Comparison of ENCODE assay signal across 12 cellular contexts in genomic region chr2:47078541-47079482, GRCh38.
DNase-seq lines count a peak whose midpoint lies in the region; ATAC-seq and TF ChIP-seq lines count a peak whose summit lies in the region.
"Had no signal": no experiment of that assay in that cellular context is flagged by ENCODE, and none has a peak within 500 bp of the region (broad histone marks: within the 10 kb centered on the region; RNA-seq: fewer than 3 reads in every experiment).

No MANE protein-coding gene starts in this region.

- no peaks in the 10 kb centered on the region for H3K4me1 Mint-ChIP-seq in activated naive CD4-positive, alpha-beta T cell treated with anti-CD3 and anti-CD28 coated beads for 36 hours (ENCODE audit: low read depth)
- H3K4me1 Mint-ChIP-seq in activated naive CD4-positive, alpha-beta T cell treated with anti-CD3 and anti-CD28 coated beads, Interleukin-2, amount 10 ng/mL, durations not matched to agents 7 days and 5 days, result no peaks in the 10 kb centered on the region
- peaks cover 35% of the 10 kb centered on the region for H3K4me1 Mint-ChIP-seq in WTC11

- no peak for DNase-seq in activated naive CD4-positive, alpha-beta T cell treated with anti-CD3 and anti-CD28 coated beads for 36 hours
- DNase-seq in activated naive CD4-positive, alpha-beta T cell treated with anti-CD3 and anti-CD28 coated beads, Interleukin-2, amount 10 ng/mL, durations not matched to agents 7 days and 5 days, result no peak
- DNase-seq in WTC11 (ENCODE audit: low spot score) (no peak), lower lobe of right lung (no peak), upper lobe of right lung (peak; percentile 63), globus pallidus (ENCODE audit: low spot score) (no peak), ACHN (no peak), NCI-H1048 (lab: John Stamatoyannopoulos, UW) (no peak)
- DNase-seq: GDM1, kidney glomerular epithelial cell, MG63, NCI-H748 treated with DMSO at 0.1 percent for 48 hours had no signal

- CTCF ChIA-PET in activated naive CD4-positive, alpha-beta T cell treated with anti-CD3 and anti-CD28 coated beads for 36 hours (lab: Charles Lee), result no interaction called here
- CTCF ChIA-PET in activated naive CD4-positive, alpha-beta T cell treated with anti-CD3 and anti-CD28 coated beads, Interleukin-2, amount 10 ng/mL, durations not matched to agents 7 days and 5 days (lab: Charles Lee), result interaction anchor here (1.9 kb wide), 1 partner anchor 244 kb away, joined by 6 read pairs; no protein-coding TSS in a partner anchor
- CTCF ChIA-PET in WTC11 (lab: Charles Lee), result interaction anchor here (0.9 to 1.9 kb wide), 6 partner anchors 9 to 235 kb away, joined by 3 to 15 read pairs (median 3); no protein-coding TSS in a partner anchor

- POLR2A ChIA-PET in WTC11 (lab: Charles Lee), result no interaction called here

- H3K4me3 ChIP-seq in lower lobe of right lung, result no peak overlapping the region
- H3K4me3 ChIP-seq in upper lobe of right lung, result no peak overlapping the region
- H3K4me3 ChIP-seq: MG63 had no signal

- H3K27ac ChIP-seq in lower lobe of right lung (peak overlapping the region; percentile 79), upper lobe of right lung (peak overlapping the region; percentile 66)

- ATAC-seq in WTC11 (peak; percentile 11; the same call in 1 of the 2 replicates), lower lobe of right lung (peak; percentile 52 to 57), upper lobe of right lung (peak; percentile 56)

- H3K27me3 ChIP-seq in lower lobe of right lung (ENCODE audit: low read depth) (no peaks in the 10 kb centered on the region), upper lobe of right lung (no peaks in the 10 kb centered on the region)
- H3K27me3 ChIP-seq: MG63 had no signal

- no peaks in the 10 kb centered on the region for H3K27me3 Mint-ChIP-seq in activated naive CD4-positive, alpha-beta T cell treated with anti-CD3 and anti-CD28 coated beads for 36 hours (ENCODE audit: low read depth)
- H3K27me3 Mint-ChIP-seq in activated naive CD4-positive, alpha-beta T cell treated with anti-CD3 and anti-CD28 coated beads, Interleukin-2, amount 10 ng/mL, durations not matched to agents 7 days and 5 days, result peaks cover 23% of the 10 kb centered on the region
- no peaks in the 10 kb centered on the region; the same call in 1 of the 2 replicates for H3K27me3 Mint-ChIP-seq in WTC11 (ENCODE audit: low read depth)

- in situ Hi-C loops in ACHN (cut with HindIII; ENCODE audit: low pct_ligation_motif_present, low pct_unique_long_range_greater_than_20kb, low sequenced_read_pairs), result no loop called here

- no peaks in the 10 kb centered on the region for H3K9me3 Mint-ChIP-seq in activated naive CD4-positive, alpha-beta T cell treated with anti-CD3 and anti-CD28 coated beads for 36 hours
- no peaks in the 10 kb centered on the region for H3K9me3 Mint-ChIP-seq in activated naive CD4-positive, alpha-beta T cell treated with anti-CD3 and anti-CD28 coated beads, Interleukin-2, amount 10 ng/mL, durations not matched to agents 7 days and 5 days
- no peaks in the 10 kb centered on the region for H3K9me3 Mint-ChIP-seq in WTC11

- no peak overlapping the region for H3K4me3 Mint-ChIP-seq in activated naive CD4-positive, alpha-beta T cell treated with anti-CD3 and anti-CD28 coated beads for 36 hours
- H3K4me3 Mint-ChIP-seq in activated naive CD4-positive, alpha-beta T cell treated with anti-CD3 and anti-CD28 coated beads, Interleukin-2, amount 10 ng/mL, durations not matched to agents 7 days and 5 days, result no peak overlapping the region
- H3K4me3 Mint-ChIP-seq in WTC11, result no peak overlapping the region

- no peaks in the 10 kb centered on the region for H3K9me3 ChIP-seq in lower lobe of right lung
- no peaks in the 10 kb centered on the region for H3K9me3 ChIP-seq in upper lobe of right lung
- H3K9me3 ChIP-seq: MG63 had no signal

- peak overlapping the region; percentile 67 for H3K27ac Mint-ChIP-seq in activated naive CD4-positive, alpha-beta T cell treated with anti-CD3 and anti-CD28 coated beads for 36 hours
- no peak overlapping the region for H3K27ac Mint-ChIP-seq in activated naive CD4-positive, alpha-beta T cell treated with anti-CD3 and anti-CD28 coated beads, Interleukin-2, amount 10 ng/mL, durations not matched to agents 7 days and 5 days
- H3K27ac Mint-ChIP-seq in WTC11, result peak overlapping the region; percentile 10; the same call in 1 of the 2 replicates

- intact Hi-C loops in activated naive CD4-positive, alpha-beta T cell treated with anti-CD3 and anti-CD28 coated beads for 36 hours (cut with micrococcal nuclease), result loop anchor here (5.0 kb wide), 1 partner anchor 162 kb away; the partner anchor contains the start of gene MCFD2
- intact Hi-C loops in lower lobe of right lung (cut with DNase I) (no loop called here), upper lobe of right lung (cut with DNase I) (no loop called here)

- H3K36me3 ChIP-seq in lower lobe of right lung (peaks cover 12% of the 10 kb centered on the region), upper lobe of right lung (no peaks in the 10 kb centered on the region)

- H3K4me1 ChIP-seq in lower lobe of right lung (peaks cover 72% of the 10 kb centered on the region), upper lobe of right lung (peaks cover 66% of the 10 kb centered on the region)

- H3K36me3 Mint-ChIP-seq in activated naive CD4-positive, alpha-beta T cell treated with anti-CD3 and anti-CD28 coated beads for 36 hours (ENCODE audit: low read depth), result no peaks in the 10 kb centered on the region
- H3K36me3 Mint-ChIP-seq in activated naive CD4-positive, alpha-beta T cell treated with anti-CD3 and anti-CD28 coated beads, Interleukin-2, amount 10 ng/mL, durations not matched to agents 7 days and 5 days, result no peaks in the 10 kb centered on the region
- H3K36me3 Mint-ChIP-seq in WTC11, result no peaks in the 10 kb centered on the region

- TF ChIP-seq CTCF in WTC11 (IDR thresholded peaks at IDR 0.05) (no peak), lower lobe of right lung (IDR thresholded peaks at IDR 0.05) (no peak), upper lobe of right lung (IDR thresholded peaks at IDR 0.05) (no peak)

TF ChIP-seq in WTC11, 78 proteins besides CTCF, POLR2A, EP300 and RAD21:
- TF ChIP-seq GABPB1 (CRISPR knock-in tag; IDR thresholded peaks at IDR 0.05) (peak; percentile 76), GRHL2 (CRISPR knock-in tag; IDR thresholded peaks at IDR 0.05; ENCODE audit: insufficient replicate concordance, severe bottlenecking) (no peak)
